Comparison of ENCODE assay signal across 1 cellular context in the genomic region with DNA sequence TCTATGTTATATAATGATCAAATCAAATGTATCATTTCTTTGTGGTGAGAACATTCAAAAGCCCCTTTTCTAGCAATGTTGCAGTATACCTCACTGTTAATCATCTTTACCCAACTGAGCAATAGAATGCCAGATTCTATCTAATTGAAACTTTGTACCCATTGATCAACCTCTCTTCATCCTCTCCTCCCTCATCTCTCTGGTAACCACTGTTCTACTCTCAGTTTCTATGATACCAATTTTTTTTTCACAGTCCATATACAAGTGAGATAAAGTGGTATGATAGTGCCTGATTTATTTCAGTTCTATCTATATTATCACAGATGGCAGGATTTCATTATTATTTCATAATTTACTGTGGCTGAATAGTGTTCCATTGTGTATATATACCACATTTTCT.
TF ChIP-seq lines count a peak whose summit lies in the region.

No MANE protein-coding gene starts in this region.

TF ChIP-seq in GM12878, 131 proteins besides CTCF, POLR2A, EP300 and RAD21 (continued from another document):
- TF ChIP-seq, protein P1, sequence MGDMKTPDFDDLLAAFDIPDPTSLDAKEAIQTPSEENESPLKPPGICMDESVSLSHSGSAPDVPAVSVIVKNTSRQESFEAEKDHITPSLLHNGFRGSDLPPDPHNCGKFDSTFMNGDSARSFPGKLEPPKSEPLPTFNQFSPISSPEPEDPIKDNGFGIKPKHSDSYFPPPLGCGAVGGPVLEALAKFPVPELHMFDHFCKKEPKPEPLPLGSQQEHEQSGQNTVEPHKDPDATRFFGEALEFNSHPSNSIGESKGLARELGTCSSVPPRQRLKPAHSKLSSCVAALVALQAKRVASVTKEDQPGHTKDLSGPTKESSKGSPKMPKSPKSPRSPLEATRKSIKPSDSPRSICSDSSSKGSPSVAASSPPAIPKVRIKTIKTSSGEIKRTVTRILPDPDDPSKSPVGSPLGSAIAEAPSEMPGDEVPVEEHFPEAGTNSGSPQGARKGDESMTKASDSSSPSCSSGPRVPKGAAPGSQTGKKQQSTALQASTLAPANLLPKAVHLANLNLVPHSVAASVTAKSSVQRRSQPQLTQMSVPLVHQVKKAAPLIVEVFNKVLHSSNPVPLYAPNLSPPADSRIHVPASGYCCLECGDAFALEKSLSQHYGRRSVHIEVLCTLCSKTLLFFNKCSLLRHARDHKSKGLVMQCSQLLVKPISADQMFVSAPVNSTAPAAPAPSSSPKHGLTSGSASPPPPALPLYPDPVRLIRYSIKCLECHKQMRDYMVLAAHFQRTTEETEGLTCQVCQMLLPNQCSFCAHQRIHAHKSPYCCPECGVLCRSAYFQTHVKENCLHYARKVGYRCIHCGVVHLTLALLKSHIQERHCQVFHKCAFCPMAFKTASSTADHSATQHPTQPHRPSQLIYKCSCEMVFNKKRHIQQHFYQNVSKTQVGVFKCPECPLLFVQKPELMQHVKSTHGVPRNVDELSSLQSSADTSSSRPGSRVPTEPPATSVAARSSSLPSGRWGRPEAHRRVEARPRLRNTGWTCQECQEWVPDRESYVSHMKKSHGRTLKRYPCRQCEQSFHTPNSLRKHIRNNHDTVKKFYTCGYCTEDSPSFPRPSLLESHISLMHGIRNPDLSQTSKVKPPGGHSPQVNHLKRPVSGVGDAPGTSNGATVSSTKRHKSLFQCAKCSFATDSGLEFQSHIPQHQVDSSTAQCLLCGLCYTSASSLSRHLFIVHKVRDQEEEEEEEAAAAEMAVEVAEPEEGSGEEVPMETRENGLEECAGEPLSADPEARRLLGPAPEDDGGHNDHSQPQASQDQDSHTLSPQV (IDR thresholded peaks at IDR 0.05), result no peak
- no peak for TF ChIP-seq KDM1A (IDR thresholded peaks at IDR 0.05; ENCODE audit: borderline replicate concordance)
- no peak for TF ChIP-seq BRCA1 (IDR thresholded peaks at IDR 0.05; ENCODE audit: low read depth, low read length)
- no peak for TF ChIP-seq BACH1 (IDR thresholded peaks at IDR 0.05; ENCODE audit: borderline replicate concordance)
- TF ChIP-seq SP1 (IDR thresholded peaks at IDR 0.05; ENCODE audit: low read depth, low read length), result no peak
- no peak for TF ChIP-seq MTA2 (IDR thresholded peaks at IDR 0.05; ENCODE audit: low read depth)
- TF ChIP-seq JUND (IDR thresholded peaks at IDR 0.05; ENCODE audit: low read depth, low read length), result no peak
- no peak for TF ChIP-seq NFXL1 (IDR thresholded peaks at IDR 0.05; ENCODE audit: borderline replicate concordance)
- no peak for TF ChIP-seq NR2C2 (IDR thresholded peaks at IDR 0.05; ENCODE audit: borderline replicate concordance, control insufficient read depth, insufficient read length, low read depth)
TF ChIP-seq in GM12878: peak in this region for 0.
